13 cellular contexts compared by ENCODE assay signal in the genomic region with DNA sequence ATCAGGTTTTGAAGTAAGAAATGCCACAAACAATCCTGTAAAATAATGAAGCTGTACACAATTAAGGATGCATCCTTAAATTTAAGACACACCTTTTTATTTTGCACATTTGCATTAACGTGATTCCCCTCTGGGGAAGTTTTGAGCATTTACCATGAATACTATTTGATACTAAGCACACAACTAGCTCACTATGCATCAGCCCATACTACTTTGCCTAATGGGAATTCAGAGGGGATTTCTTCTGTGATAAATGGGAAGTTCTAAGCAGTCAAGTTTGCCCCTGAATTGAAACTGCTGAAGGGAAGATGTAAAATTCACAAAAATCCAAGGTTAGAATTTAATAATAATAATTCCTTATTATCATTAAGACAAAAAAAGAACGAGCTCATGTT. TPM values are rescaled to one million over a fixed set of nuclear protein-coding genes. Genes with fewer than 3 reads are reported as not detected.
A peak's percentile ranks its signal among the peaks of the same experiment; 100 is the strongest.
DNase-seq lines count a peak whose midpoint lies in the region; ATAC-seq and TF ChIP-seq lines count a peak whose summit lies in the region.
"Had no signal": no experiment of that assay in that cellular context is flagged by ENCODE, and none has a peak within 500 bp of the region (broad histone marks: within the 10 kb centered on the region; RNA-seq: fewer than 3 reads in every experiment).

No MANE protein-coding gene starts in this region.

- peaks cover 80% of the 10 kb centered on the region for H4K20me1 ChIP-seq in PC-9 (ENCODE audit: insufficient read depth)

- H3K4me3 ChIP-seq in ascending aorta, result no peak overlapping the region
- no peak overlapping the region for H3K4me3 ChIP-seq in spleen
- no peak overlapping the region for H3K4me3 ChIP-seq in vagina
- no peak overlapping the region for H3K4me3 ChIP-seq in PC-9
- H3K4me3 ChIP-seq: thoracic aorta had no signal

- H3K9me3 Mint-ChIP-seq in natural killer cell treated with Interleukin-12 subunit alpha and Interleukin-12 subunit beta and Interleukin-15 and Interleukin-18, amount 100 ng/mL, for 72 hours, result no peaks in the 10 kb centered on the region

- H3F3A ChIP-seq in PC-9 (ENCODE audit: insufficient read depth, low read depth), result peaks cover 10% of the 10 kb centered on the region; the same call in 1 of the 2 replicates

- peaks cover 0 to 9% of the 10 kb centered on the region in 2 donors for H3K36me3 ChIP-seq in ascending aorta
- H3K36me3 ChIP-seq in spleen, result peaks cover 0 to 83% (median 37%) of the 10 kb centered on the region in 6 donors
- peaks cover 3 to 32% of the 10 kb centered on the region in 2 donors for H3K36me3 ChIP-seq in vagina
- peaks cover 54% of the 10 kb centered on the region for H3K36me3 ChIP-seq in PC-9 (ENCODE audit: low read depth)
- H3K36me3 ChIP-seq: thoracic aorta had no signal

- WGBS in spleen, 5 donors, result 56 to 80% (median 73%) methylated on average over 2 of the region's 2 CpGs

- H3K4me1 Mint-ChIP-seq in natural killer cell treated with Interleukin-12 subunit alpha and Interleukin-12 subunit beta and Interleukin-15 and Interleukin-18, amount 100 ng/mL, for 72 hours (ENCODE audit: low read depth in 2 of 2), result peaks cover 29 to 33% of the 10 kb centered on the region in 2 donors

- H3K27ac Mint-ChIP-seq in natural killer cell treated with Interleukin-12 subunit alpha and Interleukin-12 subunit beta and Interleukin-15 and Interleukin-18, amount 100 ng/mL, for 72 hours, result peak overlapping the region; percentile 37 to 80

- CTCF ChIA-PET in PC-9 (lab: Charles Lee), result interaction anchor here (1.3 kb wide), 1 partner anchor 26 kb away, joined by 7 read pairs; no protein-coding TSS in a partner anchor

- H2AFZ ChIP-seq in PC-9, result no peak overlapping the region

- no peak overlapping the region for H3K27ac ChIP-seq in ascending aorta
- H3K27ac ChIP-seq in spleen, result no peak overlapping the region
- no peak overlapping the region for H3K27ac ChIP-seq in vagina
- H3K27ac ChIP-seq in PC-9, result no peak overlapping the region
- H3K27ac ChIP-seq: thoracic aorta had no signal

- H3K27me3 Mint-ChIP-seq in natural killer cell treated with Interleukin-12 subunit alpha and Interleukin-12 subunit beta and Interleukin-15 and Interleukin-18, amount 100 ng/mL, for 72 hours, result no peaks in the 10 kb centered on the region

- H3K27me3 ChIP-seq in ascending aorta (no peaks in the 10 kb centered on the region), spleen (replicated peaks in 1 of 7) (no peaks in the 10 kb centered on the region), vagina (no peaks in the 10 kb centered on the region), PC-9 (ENCODE audit: insufficient read depth, low read depth) (no peaks in the 10 kb centered on the region)

- peaks cover 21% of the 10 kb centered on the region for H3K36me3 Mint-ChIP-seq in natural killer cell treated with Interleukin-12 subunit alpha and Interleukin-12 subunit beta and Interleukin-15 and Interleukin-18, amount 100 ng/mL, for 72 hours

- peak overlapping the region; percentile 36 for H3K4me3 Mint-ChIP-seq in natural killer cell treated with Interleukin-12 subunit alpha and Interleukin-12 subunit beta and Interleukin-15 and Interleukin-18, amount 100 ng/mL, for 72 hours

- H3K4me1 ChIP-seq in ascending aorta (no peaks in the 10 kb centered on the region), spleen (peaks cover 3 to 42% (median 10%) of the 10 kb centered on the region in 6 donors), vagina (no peaks in the 10 kb centered on the region), PC-9 (replicated peaks; ENCODE audit: insufficient read depth) (no peaks in the 10 kb centered on the region)

- no TSS peak for BruUV-seq in PC-9 (replicated peaks; lab: Mats Ljungman, UMichigan)

- peaks cover 84% of the 10 kb centered on the region for H3K79me2 ChIP-seq in PC-9 (ENCODE audit: low read depth)

- DNase-seq in NCI-H526 treated with DMSO at 0.1 percent for 48 hours (lab: John Stamatoyannopoulos, UW), result peak; percentile 31
- no peak for DNase-seq in natural killer cell treated with Interleukin-12 subunit alpha and Interleukin-12 subunit beta and Interleukin-15 and Interleukin-18, amount 100 ng/mL, for 72 hours (ENCODE audit: low spot score)
- no peak for DNase-seq in ascending aorta (ENCODE audit: low spot score in 2 of 2)
- DNase-seq in spleen, result no peak
- no peak for DNase-seq in vagina (ENCODE audit: extremely low spot score in 2 of 2)
- no peak for DNase-seq in PC-9
- DNase-seq: Calu3; effector memory CD4-positive, alpha-beta T cell; NCI-H510A treated with DMSO at 0.1 percent for 48 hours; Right ventricle myocardium superior had no signal

- ATAC-seq in GM18868 (IDR thresholded peaks at IDR 0.05; ENCODE audit: unreplicated experiment) (peak; percentile 36), GM21737 (IDR thresholded peaks at IDR 0.05; ENCODE audit: unreplicated experiment) (peak; percentile 49)
- peak in 1 of 2 donors; percentile 73 for ATAC-seq in natural killer cell treated with Interleukin-12 subunit alpha and Interleukin-12 subunit beta and Interleukin-15 and Interleukin-18, amount 100 ng/mL, for 72 hours

- TF ChIP-seq POLR2A in spleen (IDR thresholded peaks at IDR 0.05), result no peak
- TF ChIP-seq POLR2A in vagina (IDR thresholded peaks at IDR 0.05), result no peak

- H3K4me2 ChIP-seq in PC-9, result no peak overlapping the region

- intact Hi-C loops in ascending aorta (cut with DNase I) (no loop called here), spleen (cut with DNase I; ENCODE audit: low total_unique reads) (no loop called here), vagina (cut with DNase I) (no loop called here), PC-9 (cut with micrococcal nuclease; ENCODE audit: unreplicated experiment) (no loop called here)

- TF ChIP-seq CTCF in ascending aorta (IDR thresholded peaks at IDR 0.05), result no peak
- TF ChIP-seq CTCF in spleen (IDR thresholded peaks at IDR 0.05 in 8 of 11, conservative IDR thresholded peaks at IDR 0.05 in 3 of 11), result no peak
- no peak for TF ChIP-seq CTCF in vagina (IDR thresholded peaks at IDR 0.05)
- no peak for TF ChIP-seq CTCF in PC-9 (conservative IDR thresholded peaks at IDR 0.05)

- no peaks in the 10 kb centered on the region for H3K9me2 ChIP-seq in PC-9 (ENCODE audit: insufficient read depth)

- H3K9me3 ChIP-seq in ascending aorta (no peaks in the 10 kb centered on the region), spleen (no peaks in the 10 kb centered on the region), vagina (no peaks in the 10 kb centered on the region), PC-9 (ENCODE audit: insufficient read depth, low read depth) (no peaks in the 10 kb centered on the region)
- H3K9me3 ChIP-seq: thoracic aorta had no signal

- POLR2A ChIA-PET in PC-9 (lab: Charles Lee; ENCODE audit: unreplicated experiment), result interaction anchor here (0.7 kb wide), 1 partner anchor 138 kb away, joined by 3 read pairs; no protein-coding TSS in a partner anchor

RNA-seq across cellular contexts. Expression of a gene that starts 27.4 kb away (rescaled TPM):
- total RNA-seq in natural killer cell treated with Interleukin-12 subunit alpha and Interleukin-12 subunit beta and Interleukin-15 and Interleukin-18, amount 100 ng/mL, for 72 hours, result 100 to 1,000 TPM in 1 of 2 donors, 10 to 100 TPM in 1; 91.5 to 111 TPM
- total RNA-seq in ascending aorta (10.9 TPM), spleen (100 to 1,000 TPM in 1 of 7 donors, 10 to 100 TPM in 6; 43.4 to 121 (median 62.8) TPM), vagina (60.4 TPM), PC-9 (2021) (146 and 152 TPM in 2 replicates)
- polyA plus RNA-seq in spleen, result 10 to 100 TPM; 28.4 to 37.4 (median 30.9) TPM
